29 cellular contexts compared by ENCODE assay signal in the genomic region with DNA sequence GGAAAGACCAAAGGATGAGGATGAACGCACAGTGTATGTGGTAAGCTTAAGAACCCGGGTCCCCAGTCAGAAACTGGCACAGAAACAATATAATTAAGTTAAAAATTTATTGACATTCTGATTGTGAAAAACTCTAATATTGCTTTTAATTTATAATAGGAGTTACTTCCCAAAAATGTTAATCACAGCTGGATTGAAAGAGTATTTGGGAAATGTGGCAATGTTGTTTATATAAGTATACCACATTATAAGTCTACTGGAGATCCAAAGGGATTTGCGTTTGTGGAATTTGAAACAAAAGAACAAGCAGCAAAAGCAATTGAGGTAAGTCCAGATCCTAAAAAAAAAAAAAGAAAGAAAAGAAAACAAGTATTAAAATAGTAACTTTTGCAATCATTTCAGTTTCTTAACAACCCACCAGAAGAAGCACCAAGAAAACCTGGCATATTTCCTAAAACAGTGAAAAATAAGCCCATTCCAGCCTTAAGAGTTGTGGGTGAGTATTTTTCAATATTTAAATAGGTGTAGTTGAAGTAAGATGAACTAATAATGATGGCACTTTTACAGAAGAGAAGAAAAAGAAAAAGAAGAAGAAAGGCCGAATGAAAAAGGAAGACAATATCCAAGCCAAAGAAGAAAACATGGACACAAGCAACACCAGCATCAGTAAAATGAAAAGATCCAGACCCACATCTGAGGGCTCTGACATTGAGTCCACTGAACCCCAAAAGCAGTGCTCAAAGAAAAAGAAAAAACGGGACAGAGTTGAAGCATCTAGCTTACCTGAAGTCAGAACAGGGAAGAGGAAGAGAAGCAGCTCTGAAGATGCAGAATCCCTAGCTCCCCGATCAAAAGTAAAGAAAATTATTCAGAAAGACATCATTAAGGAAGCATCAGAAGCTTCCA. TPM values are rescaled to one million over a fixed set of nuclear protein-coding genes. Genes with fewer than 3 reads are reported as not detected.
DNase-seq lines count a peak whose midpoint lies in the region; ATAC-seq, FAIRE-seq and TF ChIP-seq lines count a peak whose summit lies in the region.
"Had no signal": no experiment of that assay in that cellular context is flagged by ENCODE, and none has a peak within 500 bp of the region (broad histone marks: within the 10 kb centered on the region; RNA-seq: fewer than 3 reads in every experiment).

No MANE protein-coding gene starts in this region.

- H3K79me2 ChIP-seq in HCT116 (ENCODE audit: insufficient read depth, low read length): peaks cover 18% of the 10 kb centered on the region; the same call in 1 of the 2 replicates
- H3K79me2 ChIP-seq in K562 (ENCODE audit: control insufficient read depth, insufficient read depth, low read length): 0 out of 3 replicates have a peak, but pooled peaks cover 6% of the 10 kb centered on the region
- H3K79me2 ChIP-seq in Karpas-422 (ENCODE audit: low read length): peaks cover 14% of the 10 kb centered on the region

- TF ChIP-seq POLR2A in HCT116 (IDR thresholded peaks at IDR 0.05; ENCODE audit: borderline replicate concordance, extremely low read depth, insufficient read depth, insufficient read length) (no peak), K562 (conservative IDR thresholded peaks at IDR 0.05) (no peak)

- DNase-seq in CD4-positive, CD25-positive, alpha-beta regulatory T cell: no peak
- DNase-seq in HCT116 (ENCODE audit: low read depth, low spot score): no peak
- no peak for DNase-seq in K562 (ENCODE audit: extremely low read depth in 1 of 4, low spot score in 3 of 4)
- DNase-seq in Karpas-422: no peak
- DNase-seq in GM19238 (ENCODE audit: insufficient read length, low spot score): no peak
- DNase-seq in stimulated activated naive CD8-positive, alpha-beta T cell treated with anti-CD3 and anti-CD28 coated beads, Interleukin-15, amount 100 ng/mL, for 72 hours: no peak
- DNase-seq: ACHN; activated CD4-positive, alpha-beta T cell treated with anti-CD3 and anti-CD28 coated beads, Interleukin-2, amount 10 ng/mL, durations not matched to agents 7 days and 5 days; anterior cingulate cortex; caudate nucleus; DND-41; head of caudate nucleus; left lung; NCI-H1048; NCI-H187 treated with DMSO at 0.1 percent for 48 hours; NCI-H526; pancreas; stimulated activated naive CD4-positive, alpha-beta T cell treated with Interleukin-2 at 50 U/mL for 16 hours had no signal

- H3K27ac Mint-ChIP-seq in CD4-positive, CD25-positive, alpha-beta regulatory T cell: peak overlapping the region in 2 of 3 donors; percentile 33 to 64
- no peak overlapping the region for H3K27ac Mint-ChIP-seq in stimulated activated naive CD8-positive, alpha-beta T cell treated with anti-CD3 and anti-CD28 coated beads, Interleukin-15, amount 100 ng/mL, for 72 hours
- H3K27ac Mint-ChIP-seq: activated CD4-positive, alpha-beta T cell treated with anti-CD3 and anti-CD28 coated beads, Interleukin-2, amount 10 ng/mL, durations not matched to agents 7 days and 5 days; activated naive CD4-positive, alpha-beta T cell treated with anti-CD3 and anti-CD28 coated beads, Interleukin-2, amount 50 U/mL, for 72 hours; dendritic cell treated with granulocyte-macrophage colony-stimulating factor and Interleukin-4, amounts not matched to agents 40 ng/mL and 50 ng/mL, for 4 days; natural killer cell treated with Interleukin-12 subunit alpha and Interleukin-12 subunit beta and Interleukin-15 and Interleukin-18, amount 100 ng/mL, for 72 hours had no signal

- no peak overlapping the region for H3K4me2 ChIP-seq in HCT116 (ENCODE audit: low read length)
- no peak overlapping the region for H3K4me2 ChIP-seq in K562 (ENCODE audit: insufficient read depth, low read length)
- no peak overlapping the region for H3K4me2 ChIP-seq in Karpas-422 (ENCODE audit: low read depth, low read length, poor library complexity, severe bottlenecking)

- TF ChIP-seq CTCF in HCT116 (IDR thresholded peaks at IDR 0.05 in 2 of 3, conservative IDR thresholded peaks at IDR 0.05 in 1 of 3; ENCODE audit: borderline replicate concordance in 1 of 3, insufficient read depth in 1 of 3, low read depth in 2 of 3, low read length in 2 of 3) (no peak), K562 (IDR thresholded peaks at IDR 0.05 in 2 of 3, conservative IDR thresholded peaks at IDR 0.05 in 1 of 3; ENCODE audit: insufficient read depth in 2 of 3, low read depth in 1 of 3, low read length in 3 of 3) (no peak)

- peaks cover 79% of the 10 kb centered on the region for H3K36me3 ChIP-seq in CD4-positive, CD25-positive, alpha-beta regulatory T cell (ENCODE audit: control insufficient read depth, insufficient read depth, low read length)
- H3K36me3 ChIP-seq in HCT116 (ENCODE audit: control insufficient read depth in 1 of 2, insufficient read depth in 2 of 2, low read length in 2 of 2): peaks cover 17 to 52% of the 10 kb centered on the region in 2 experiments; a peak in 3 of 4 replicates
- H3K36me3 ChIP-seq in K562 (ENCODE audit: control insufficient read depth, insufficient read depth, low read length): peaks cover 58% of the 10 kb centered on the region
- peaks cover 55% of the 10 kb centered on the region for H3K36me3 ChIP-seq in Karpas-422 (ENCODE audit: insufficient read depth, low read length)

- H3K4me3 Mint-ChIP-seq in CD4-positive, CD25-positive, alpha-beta regulatory T cell: no peak overlapping the region
- H3K4me3 Mint-ChIP-seq in stimulated activated naive CD8-positive, alpha-beta T cell treated with anti-CD3 and anti-CD28 coated beads, Interleukin-15, amount 100 ng/mL, for 72 hours: no peak overlapping the region
- H3K4me3 Mint-ChIP-seq: activated CD4-positive, alpha-beta T cell treated with anti-CD3 and anti-CD28 coated beads, Interleukin-2, amount 10 ng/mL, durations not matched to agents 7 days and 5 days; dendritic cell treated with granulocyte-macrophage colony-stimulating factor and Interleukin-4, amounts not matched to agents 40 ng/mL and 50 ng/mL, for 4 days; natural killer cell treated with Interleukin-12 subunit alpha and Interleukin-12 subunit beta and Interleukin-15 and Interleukin-18, amount 100 ng/mL, for 72 hours had no signal

- BruUV-seq in HCT116 (replicated peaks; lab: Mats Ljungman, UMichigan): TSS peak; percentile 47
- BruUV-seq in K562 (replicated peaks; lab: Mats Ljungman, UMichigan): TSS peak; percentile 60

- peaks cover 9 to 14% (median 12%) of the 10 kb centered on the region in 4 donors for H3K4me1 Mint-ChIP-seq in CD4-positive, CD25-positive, alpha-beta regulatory T cell
- H3K4me1 Mint-ChIP-seq in stimulated activated naive CD8-positive, alpha-beta T cell treated with anti-CD3 and anti-CD28 coated beads, Interleukin-15, amount 100 ng/mL, for 72 hours: peaks cover 14% of the 10 kb centered on the region

- H3K36me3 Mint-ChIP-seq in CD4-positive, CD25-positive, alpha-beta regulatory T cell: peaks cover 32% of the 10 kb centered on the region

- no peaks in the 10 kb centered on the region for H3K27me3 ChIP-seq in CD4-positive, CD25-positive, alpha-beta regulatory T cell (ENCODE audit: control insufficient read depth, insufficient read depth, low read length)
- H3K27me3 ChIP-seq in HCT116 (ENCODE audit: insufficient read depth, low read length) (no peaks in the 10 kb centered on the region), K562 (ENCODE audit: control insufficient read depth in 2 of 2, insufficient read depth in 2 of 2, low read length in 2 of 2) (no peaks in the 10 kb centered on the region), Karpas-422 (ENCODE audit: low read length) (no peaks in the 10 kb centered on the region)
- H3K27me3 ChIP-seq: left lung, pancreas, right atrium auricular region had no signal

- H2AFZ ChIP-seq in HCT116 (ENCODE audit: low read depth, low read length, poor library complexity, severe bottlenecking) (no peak overlapping the region), K562 (ENCODE audit: low read depth, low read length) (no peak overlapping the region), Karpas-422 (ENCODE audit: low read length) (no peak overlapping the region)

- H3K27ac ChIP-seq in CD4-positive, CD25-positive, alpha-beta regulatory T cell (ENCODE audit: insufficient read depth, low read length, poor library complexity, severe bottlenecking): no peak overlapping the region
- H3K27ac ChIP-seq in HCT116 (ENCODE audit: low read depth, low read length) (no peak overlapping the region), K562 (ENCODE audit: extremely low read depth, low read depth, low read length) (no peak overlapping the region), Karpas-422 (ENCODE audit: low read length) (no peak overlapping the region)
- H3K27ac ChIP-seq: epithelial cell of prostate, left lung, pancreas, right atrium auricular region, VCaP had no signal

- CTCF ChIA-PET in HCT116 (lab: Charles Lee): no interaction called here
- CTCF ChIA-PET in K562 (lab: Yijun Ruan, JAX; ENCODE audit: low intra/inter-chr PET ratio): interaction anchor here (0.6 kb wide), 1 partner anchor 451 kb away, joined by 3 read pairs; no protein-coding TSS in a partner anchor

- H3K4me1 ChIP-seq in CD4-positive, CD25-positive, alpha-beta regulatory T cell (ENCODE audit: control insufficient read depth, insufficient read depth, low read length, poor library complexity, severe bottlenecking): no peaks in the 10 kb centered on the region
- H3K4me1 ChIP-seq in HCT116 (ENCODE audit: control insufficient read depth in 1 of 2, insufficient read depth in 2 of 2, low read length in 2 of 2) (peaks cover 0 to 3% of the 10 kb centered on the region in 2 experiments; a peak in 1 of 4 replicates), K562 (replicated peaks in 1 of 2; ENCODE audit: control insufficient read depth in 2 of 2, insufficient read depth in 2 of 2, low read length in 2 of 2) (peaks cover 0 to 4% of the 10 kb centered on the region in 2 experiments; a peak in 1 of 5 replicates), Karpas-422 (ENCODE audit: low read length) (no peaks in the 10 kb centered on the region)
- H3K4me1 ChIP-seq: pancreas had no signal

- no peak for FAIRE-seq in K562 (lab: Jason Lieb, UNC)
- FAIRE-seq: GM19239, HTR-8/SVneo had no signal

- no peaks in the 10 kb centered on the region for H3K9me3 ChIP-seq in CD4-positive, CD25-positive, alpha-beta regulatory T cell (ENCODE audit: control insufficient read depth in 2 of 2, low read length in 2 of 2)
- H3K9me3 ChIP-seq in HCT116 (ENCODE audit: control insufficient read depth in 1 of 2, insufficient read depth in 1 of 2, low read depth in 1 of 2, low read length in 2 of 2) (no peaks in the 10 kb centered on the region), K562 (replicated peaks; ENCODE audit: control insufficient read depth, insufficient read depth, low read depth, low read length) (no peaks in the 10 kb centered on the region), Karpas-422 (ENCODE audit: low read length) (no peaks in the 10 kb centered on the region)
- H3K9me3 ChIP-seq: left lung, pancreas, right atrium auricular region had no signal

- H3K9me3 Mint-ChIP-seq in CD4-positive, CD25-positive, alpha-beta regulatory T cell: peaks cover 0 to under 1% (median 0%) of the 10 kb centered on the region in 7 donors
- no peaks in the 10 kb centered on the region for H3K9me3 Mint-ChIP-seq in stimulated activated naive CD8-positive, alpha-beta T cell treated with anti-CD3 and anti-CD28 coated beads, Interleukin-15, amount 100 ng/mL, for 72 hours
- H3K9me3 Mint-ChIP-seq: activated CD4-positive, alpha-beta T cell treated with anti-CD3 and anti-CD28 coated beads, Interleukin-2, amount 10 ng/mL, durations not matched to agents 7 days and 5 days; activated naive CD4-positive, alpha-beta T cell treated with anti-CD3 and anti-CD28 coated beads, Interleukin-2, amount 50 U/mL, for 72 hours; dendritic cell treated with granulocyte-macrophage colony-stimulating factor and Interleukin-4, amounts not matched to agents 40 ng/mL and 50 ng/mL, for 4 days; natural killer cell treated with Interleukin-12 subunit alpha and Interleukin-12 subunit beta and Interleukin-15 and Interleukin-18, amount 100 ng/mL, for 72 hours had no signal

- no peaks in the 10 kb centered on the region for H4K20me1 ChIP-seq in HCT116 (ENCODE audit: insufficient read depth)
- no peaks in the 10 kb centered on the region for H4K20me1 ChIP-seq in K562 (replicated peaks; ENCODE audit: control insufficient read depth, insufficient read depth, low read length)
- no peaks in the 10 kb centered on the region for H4K20me1 ChIP-seq in Karpas-422 (ENCODE audit: insufficient read depth, low read depth, low read length)

- no peaks in the 10 kb centered on the region for H3K9me1 ChIP-seq in K562 (ENCODE audit: control insufficient read depth, insufficient read depth, low read length)

- in situ Hi-C loops in K562 (cut with MboI): no loop called here

- H3K9ac ChIP-seq in HCT116 (ENCODE audit: low read length): no peak overlapping the region
- no peak overlapping the region for H3K9ac ChIP-seq in K562 (ENCODE audit: insufficient read depth in 1 of 2, low read depth in 2 of 2, low read length in 2 of 2)
- no peak overlapping the region for H3K9ac ChIP-seq in Karpas-422 (ENCODE audit: low read length)

- POLR2A ChIA-PET in HCT116 (lab: Charles Lee): no interaction called here
- POLR2A ChIA-PET in K562 (lab: Yijun Ruan, JAX): interaction anchor here (0.6 kb wide), 1 partner anchor 11 kb away, joined by 5 read pairs; no protein-coding TSS in a partner anchor

- TF ChIP-seq EP300 in K562 (IDR thresholded peaks at IDR 0.05; ENCODE audit: low read length): no peak

- ATAC-seq in CD4-positive, CD25-positive, alpha-beta regulatory T cell (ENCODE audit: low read depth in 2 of 2): no peak
- no peak for ATAC-seq in HCT116
- no peak for ATAC-seq in K562
- ATAC-seq in HG02678 (IDR thresholded peaks at IDR 0.05; ENCODE audit: unreplicated experiment): no peak
- no peak for ATAC-seq in stimulated activated naive CD8-positive, alpha-beta T cell treated with anti-CD3 and anti-CD28 coated beads, Interleukin-15, amount 100 ng/mL, for 72 hours
- ATAC-seq: activated naive CD4-positive, alpha-beta T cell treated with anti-CD3 and anti-CD28 coated beads, Interleukin-2, amount 50 U/mL, for 72 hours; left lung; natural killer cell treated with Interleukin-12 subunit alpha and Interleukin-12 subunit beta and Interleukin-15 and Interleukin-18, amount 100 ng/mL, for 72 hours; pancreas; SK-N-SH treated with all-trans-retinoic acid at 6 μM for 48 hours had no signal

- no peak overlapping the region for H3K4me3 ChIP-seq in CD4-positive, CD25-positive, alpha-beta regulatory T cell (ENCODE audit: low read depth, low read length)
- H3K4me3 ChIP-seq in HCT116 (replicated peaks in 1 of 2; ENCODE audit: low read depth in 1 of 2, low read length in 2 of 2) (no peak overlapping the region), K562 (no peak overlapping the region), iPS-11a (ENCODE audit: low read depth, low read length) (peak overlapping the region; percentile 89), Karpas-422 (ENCODE audit: low read length) (no peak overlapping the region)
- H3K4me3 ChIP-seq: left lung, pancreas, right atrium auricular region had no signal

- TF ChIP-seq RAD21 in HCT116 (IDR thresholded peaks at IDR 0.05; ENCODE audit: low read depth) (no peak), K562 (CRISPR knock-in tag; conservative IDR thresholded peaks at IDR 0.05 in 1 of 2, IDR thresholded peaks at IDR 0.05 in 1 of 2) (no peak)

- no peaks in the 10 kb centered on the region for H3K9me2 ChIP-seq in HCT116 (ENCODE audit: insufficient read depth)
- no peaks in the 10 kb centered on the region for H3K9me2 ChIP-seq in Karpas-422 (replicated peaks; ENCODE audit: insufficient read depth, low read length)

- RAD21 ChIA-PET in HCT116 (lab: Charles Lee; ENCODE audit: low non-redundant PET in 1 of 2, low total read pairs in 2 of 2, uncharacterized antibody in 2 of 2, unreplicated experiment in 2 of 2): no interaction called here

- H3K27me3 Mint-ChIP-seq in CD4-positive, CD25-positive, alpha-beta regulatory T cell: no peaks in the 10 kb centered on the region
- H3K27me3 Mint-ChIP-seq in stimulated activated naive CD8-positive, alpha-beta T cell treated with anti-CD3 and anti-CD28 coated beads, Interleukin-15, amount 100 ng/mL, for 72 hours: no peaks in the 10 kb centered on the region
- H3K27me3 Mint-ChIP-seq: activated CD4-positive, alpha-beta T cell treated with anti-CD3 and anti-CD28 coated beads, Interleukin-2, amount 10 ng/mL, durations not matched to agents 7 days and 5 days; dendritic cell treated with granulocyte-macrophage colony-stimulating factor and Interleukin-4, amounts not matched to agents 40 ng/mL and 50 ng/mL, for 4 days; natural killer cell treated with Interleukin-12 subunit alpha and Interleukin-12 subunit beta and Interleukin-15 and Interleukin-18, amount 100 ng/mL, for 72 hours had no signal

- intact Hi-C loops in HCT116 (cut with micrococcal nuclease) (no loop called here), K562 (cut with micrococcal nuclease) (no loop called here)

- WGBS in K562 (ENCODE audit: insufficient coverage, low coverage, missing lambda C conversion rate): 91% methylated on average over 6 of the region's 6 CpGs

RNA-seq across cellular contexts. Expression of a gene that starts 9.9 kb away (rescaled TPM):
- 44.9 TPM for total RNA-seq in CD4-positive, CD25-positive, alpha-beta regulatory T cell
- polyA plus RNA-seq in CD4-positive, CD25-positive, alpha-beta regulatory T cell: 10 to 100 TPM; 27.7 to 34.7 (median 30.0) TPM
- total RNA-seq in HCT116 (2021; ENCODE audit: unreplicated experiment): 39.5 TPM
- 11.3 and 15.3 TPM in 2 replicates for polyA plus RNA-seq in HCT116 (2012)
- 10.7 and 56.0 TPM in 2 replicates for total RNA-seq in K562 (2011; cell fraction: chromatin; rRNA removed; ENCODE audit: low replicate concordance)
- 4.3 and 6.8 TPM in 2 replicates for total RNA-seq in K562 (2011; cell fraction: nucleolus; rRNA removed)
- total RNA-seq in K562 (2011; cell fraction: nucleoplasm; rRNA removed): 17.9 and 28.6 TPM in 2 replicates
- total RNA-seq in K562 (2014; rRNA removed): 52.7 and 55.8 TPM in 2 replicates
- 64.9 and 81.8 TPM in 2 replicates for total RNA-seq in K562 (2014; rRNA removed; fragmentation: Illumina TruSeq; extraction: Trizol)
- 66.6 and 73.0 TPM in 2 replicates for total RNA-seq in K562 (2015; rRNA removed; fragmentation: Illumina TruSeq; extraction: Trizol)
- 30.1 and 32.4 TPM in 2 replicates for total RNA-seq in K562 (2021)
- polyA plus RNA-seq in K562 (2011; rRNA removed): 23.7 and 30.5 TPM in 2 replicates
- 1.2 and 4.7 TPM in 2 replicates for polyA plus RNA-seq in K562 (2011; cell fraction: cytosol; rRNA removed)
- 6.2 and 12.8 TPM in 2 replicates for polyA plus RNA-seq in K562 (2011; cell fraction: nucleus; rRNA removed)
- polyA plus RNA-seq in K562 (2012): 33.5 and 34.6 TPM in 2 replicates
- polyA plus RNA-seq in K562 (2014; fragmentation: Illumina TruSeq; extraction: Trizol): 61.9 and 76.9 TPM in 2 replicates
- polyA plus RNA-seq in K562 (2014; fragmentation: Nextera tagmentation; extraction: Ambion mirVana): 10 to 100 TPM; 55.5 to 56.0 TPM
- 42.8 and 64.4 TPM in 2 replicates for polyA plus RNA-seq in K562 (2014; rRNA removed)
- polyA minus RNA-seq in K562 (2011; rRNA and poly(A)+ RNA removed): 16.7 and 20.6 TPM in 2 replicates
- polyA minus RNA-seq in K562 (2011; cell fraction: cytosol; rRNA and poly(A)+ RNA removed): 10.3 and 14.1 TPM in 2 replicates
- 10.5 and 17.3 TPM in 2 replicates for polyA minus RNA-seq in K562 (2011; cell fraction: nucleus; rRNA and poly(A)+ RNA removed)
- total RNA-seq in Karpas-422 (2014; rRNA removed; shearing (Covaris generic); ENCODE audit: low replicate concordance): 53.9 and 63.7 TPM in 2 replicates

RNA-seq across cellular contexts. Expression of a gene that starts 10.2 kb away (rescaled TPM):
- total RNA-seq in CD4-positive, CD25-positive, alpha-beta regulatory T cell: 9.3 TPM
- 1 to 10 TPM in 3 of 4 donors, under 1 TPM in 1; 0.53 to 2.0 (median 1.6) TPM for polyA plus RNA-seq in CD4-positive, CD25-positive, alpha-beta regulatory T cell
- 21.4 TPM for total RNA-seq in HCT116 (2021; ENCODE audit: unreplicated experiment)
- 5.2 and 6.0 TPM in 2 replicates for polyA plus RNA-seq in HCT116 (2012)
- 18.3 and 122 TPM in 2 replicates for total RNA-seq in K562 (2011; cell fraction: chromatin; rRNA removed; ENCODE audit: low replicate concordance)
- 9.8 and 16.1 TPM in 2 replicates for total RNA-seq in K562 (2011; cell fraction: nucleolus; rRNA removed)
- total RNA-seq in K562 (2011; cell fraction: nucleoplasm; rRNA removed): 29.2 and 32.8 TPM in 2 replicates
- total RNA-seq in K562 (2014; rRNA removed): 13.3 and 13.5 TPM in 2 replicates
- total RNA-seq in K562 (2014; rRNA removed; fragmentation: Illumina TruSeq; extraction: Trizol): 35.2 and 41.3 TPM in 2 replicates
- total RNA-seq in K562 (2015; rRNA removed; fragmentation: Illumina TruSeq; extraction: Trizol): 23.6 and 27.2 TPM in 2 replicates
- 22.0 and 22.7 TPM in 2 replicates for total RNA-seq in K562 (2021)
- 31.2 and 32.4 TPM in 2 replicates for polyA plus RNA-seq in K562 (2011; rRNA removed)
- polyA plus RNA-seq in K562 (2011; cell fraction: cytosol; rRNA removed): 2.8 and 7.4 TPM in 2 replicates
- polyA plus RNA-seq in K562 (2011; cell fraction: nucleus; rRNA removed): 36.2 and 59.0 TPM in 2 replicates
- polyA plus RNA-seq in K562 (2012): 9.6 and 10.3 TPM in 2 replicates
- 15.2 and 19.9 TPM in 2 replicates for polyA plus RNA-seq in K562 (2014; fragmentation: Illumina TruSeq; extraction: Trizol)
- 10 to 100 TPM in 1 of 2 experiments, 1 to 10 TPM in 1; 8.8 to 12.2 TPM for polyA plus RNA-seq in K562 (2014; fragmentation: Nextera tagmentation; extraction: Ambion mirVana)
- polyA plus RNA-seq in K562 (2014; rRNA removed): 19.1 and 24.9 TPM in 2 replicates
- 32.6 and 46.7 TPM in 2 replicates for polyA minus RNA-seq in K562 (2011; rRNA and poly(A)+ RNA removed)
- polyA minus RNA-seq in K562 (2011; cell fraction: cytosol; rRNA and poly(A)+ RNA removed): 9.1 and 10.7 TPM in 2 replicates
- polyA minus RNA-seq in K562 (2011; cell fraction: nucleus; rRNA and poly(A)+ RNA removed): 29.9 and 72.0 TPM in 2 replicates
- total RNA-seq in Karpas-422 (2014; rRNA removed; shearing (Covaris generic); ENCODE audit: low replicate concordance): 18.3 and 39.8 TPM in 2 replicates

Comparison
In these comparisons a context has a peak if more than half of its experiments do, and no peak if none do; other contexts are left out.
1. H3K27ac Mint-ChIP-seq: peak in CD4-positive, CD25-positive, alpha-beta regulatory T cell (2 of 3); none in stimulated activated naive CD8-positive, alpha-beta T cell treated with anti-CD3 and anti-CD28 coated beads, Interleukin-15, amount 100 ng/mL, for 72 hours (0 of 2).